Comparison of ENCODE assay signal across 26 cellular contexts in the genomic region with DNA sequence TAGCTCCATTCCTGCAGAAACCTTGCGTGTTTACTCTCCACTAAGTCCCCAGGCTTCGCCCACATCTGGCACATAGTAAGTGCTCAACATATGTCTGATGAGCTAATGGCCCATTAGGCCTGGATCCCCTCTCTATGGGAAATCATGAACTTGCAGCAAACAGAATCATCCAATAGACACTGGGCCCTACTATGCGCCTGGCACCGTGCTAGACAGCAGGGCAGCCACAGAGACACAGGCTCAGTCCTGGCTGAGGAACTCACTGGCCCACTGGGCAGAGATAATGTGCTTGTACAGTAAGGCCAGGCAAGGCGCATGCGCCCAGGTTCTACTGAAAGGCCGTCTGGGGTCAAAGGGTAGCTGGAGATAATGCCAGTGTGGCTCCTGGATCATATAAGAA. TPM values are rescaled to one million over a fixed set of nuclear protein-coding genes. Genes with fewer than 3 reads are reported as not detected.
"Had no signal": no experiment of that assay in that cellular context is flagged by ENCODE, and none has a peak within 500 bp of the region (broad histone marks: within the 10 kb centered on the region; RNA-seq: fewer than 3 reads in every experiment).

No MANE protein-coding gene starts in this region.

- DNase-seq: activated B cell treated with CpG ODN at 0.5 μM for 24 hours; activated CD4-positive, alpha-beta T cell treated with anti-CD3 and anti-CD28 coated beads for 1 hour; activated CD4-positive, alpha-beta T cell treated with anti-CD3 and anti-CD28 coated beads, Interleukin-2, amount 10 ng/mL, durations not matched to agents 24 days and 14 days; activated CD4-positive, alpha-beta T cell treated with anti-CD3 and anti-CD28 coated beads, Interleukin-2, amount 50 U/mL, for 48 hours; activated CD8-positive, alpha-beta memory T cell treated with anti-CD3 and anti-CD28 coated beads for 24 hours; activated effector memory CD4-positive, alpha-beta T cell treated with anti-CD3 and anti-CD28 coated beads, Interleukin-2, amount 50 U/mL, for 16 hours; activated naive CD4-positive, alpha-beta T cell treated with anti-CD3 and anti-CD28 coated beads for 36 hours; activated T-cell treated with anti-CD3 and anti-CD28 coated beads, Interleukin-2, amount 50 U/mL, for 4 hours; caudate nucleus; Kasumi-1; KBM-7; NCI-H1105 treated with DMSO at 0.1 percent for 48 hours; NCI-H1436 treated with DMSO at 0.1 percent for 48 hours; NCI-H187; NCI-H2081; NCI-H524; PC-3; SHP77; SW 1271 had no signal

- H3K9me3 ChIP-seq: breast epithelium, SJSA1 had no signal

- H3K9me3 Mint-ChIP-seq: activated B cell treated with CpG ODN at 0.5 μM for 24 hours; activated CD4-positive, alpha-beta T cell treated with anti-CD3 and anti-CD28 coated beads, Interleukin-2, amount 10 ng/mL, durations not matched to agents 24 days and 14 days; activated naive CD4-positive, alpha-beta T cell treated with anti-CD3 and anti-CD28 coated beads for 36 hours; activated T-cell treated with anti-CD3 and anti-CD28 coated beads, Interleukin-2, amount 50 U/mL, for 4 hours had no signal

- H3K4me3 Mint-ChIP-seq: activated B cell treated with CpG ODN at 0.5 μM for 24 hours; activated CD4-positive, alpha-beta T cell treated with anti-CD3 and anti-CD28 coated beads, Interleukin-2, amount 10 ng/mL, durations not matched to agents 24 days and 14 days; activated naive CD4-positive, alpha-beta T cell treated with anti-CD3 and anti-CD28 coated beads for 36 hours; activated naive CD8-positive, alpha-beta T cell; activated T-cell treated with anti-CD3 and anti-CD28 coated beads, Interleukin-2, amount 50 U/mL, for 4 hours had no signal

- ATAC-seq: activated T-cell treated with anti-CD3 and anti-CD28 coated beads, Interleukin-2, amount 50 U/mL, for 4 hours; PC-3; SK-N-SH treated with all-trans-retinoic acid at 6 μM for 48 hours had no signal

- H3K36me3 Mint-ChIP-seq: activated naive CD8-positive, alpha-beta T cell had no signal

- H3K27ac ChIP-seq: breast epithelium, SJSA1 had no signal

- FAIRE-seq: RCC 7860 had no signal

- H3K27ac Mint-ChIP-seq: activated B cell treated with CpG ODN at 0.5 μM for 24 hours; activated CD4-positive, alpha-beta T cell treated with anti-CD3 and anti-CD28 coated beads, Interleukin-2, amount 10 ng/mL, durations not matched to agents 24 days and 14 days; activated naive CD4-positive, alpha-beta T cell treated with anti-CD3 and anti-CD28 coated beads for 36 hours; activated naive CD8-positive, alpha-beta T cell had no signal

- H3K4me3 ChIP-seq: breast epithelium, SJSA1 had no signal

- H3K36me3 ChIP-seq: breast epithelium, SJSA1 had no signal

- H3K4me1 ChIP-seq: breast epithelium had no signal

- H3K27me3 ChIP-seq: breast epithelium, SJSA1 had no signal

RNA-seq across cellular contexts. Expression of gene FABP6, which starts 36.9 kb away (rescaled TPM):
- total RNA-seq: activated B cell treated with CpG ODN at 0.5 μM for 24 hours; activated CD4-positive, alpha-beta T cell treated with anti-CD3 and anti-CD28 coated beads, Interleukin-2, amount 10 ng/mL, durations not matched to agents 24 days and 14 days; activated naive CD4-positive, alpha-beta T cell treated with anti-CD3 and anti-CD28 coated beads for 36 hours; activated T-cell treated with anti-CD3 and anti-CD28 coated beads, Interleukin-2, amount 50 U/mL, for 4 hours; breast epithelium; PC-3; SJSA1; T-helper 1 cell treated with Interleukin-12 subunit alpha and Interleukin-12 subunit beta and Interleukin-4 antibody, amounts not matched to agents 30 ng/mL and 1 ng/mL, for 36 hours had no signal
- polyA plus RNA-seq: adipose tissue had no signal
